8 cellular contexts compared by ENCODE assay signal in the genomic region with DNA sequence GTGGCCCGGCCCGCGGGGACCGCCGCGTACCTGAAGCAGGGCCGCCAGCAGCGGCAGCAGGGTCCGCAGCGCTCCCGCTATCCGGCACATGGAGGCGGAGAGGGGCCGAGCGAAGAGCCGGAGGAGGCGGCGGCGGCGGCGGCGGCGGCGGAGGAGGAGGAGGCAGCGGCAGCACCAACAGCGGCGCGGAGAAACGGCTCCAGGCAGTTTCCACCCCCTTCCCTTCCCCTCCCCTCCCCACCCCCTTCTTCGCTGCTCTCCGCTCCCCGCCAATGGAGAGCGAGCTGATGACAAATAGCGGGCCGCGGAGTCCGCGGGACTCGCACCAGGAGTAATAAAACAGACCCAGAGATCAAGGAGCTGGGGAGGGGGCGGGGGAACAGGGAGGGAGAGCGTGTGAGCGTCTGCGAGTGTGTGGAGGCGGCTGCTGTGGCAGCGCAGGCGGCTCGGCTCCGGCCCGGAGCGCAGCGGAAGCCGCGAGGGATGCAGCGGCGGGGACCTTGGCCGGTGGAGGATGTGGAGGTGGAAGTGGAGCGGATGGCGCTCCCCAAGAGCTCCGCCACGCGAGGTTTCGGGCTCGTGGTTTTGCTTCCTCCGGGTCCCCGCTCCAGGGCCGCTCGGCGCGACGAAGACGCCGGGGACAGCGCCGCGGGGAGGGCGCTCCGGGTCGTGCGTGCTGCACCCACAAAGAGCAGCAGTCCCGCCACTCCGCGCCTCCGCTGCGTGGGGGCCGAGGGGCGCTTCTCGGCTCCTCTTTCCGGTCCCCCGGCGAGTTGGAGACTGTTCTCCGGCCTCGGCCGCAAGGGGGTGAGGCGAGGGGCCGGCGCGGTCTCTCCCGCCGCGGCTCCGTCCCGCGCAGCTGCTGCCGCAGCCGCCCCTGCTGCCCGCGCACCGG. TPM values are rescaled to one million over a fixed set of nuclear protein-coding genes. Genes with fewer than 3 reads are reported as not detected.
DNase-seq lines count a peak whose midpoint lies in the region; ATAC-seq and TF ChIP-seq lines count a peak whose summit lies in the region.

Gene CDH2, minus strand, starts transcription at position 198 of the 895 bp plus-strand sequence. Its CDS starts 108 bp downstream, at position 90.

- peak within 1 kb of the TSS; percentile 81 for H3K4me3 ChIP-seq in fibroblast of the aortic adventitia (ENCODE audit: low read depth, low read length)
- no peak within 1 kb of the TSS for H3K4me3 ChIP-seq in naive thymus-derived CD4-positive, alpha-beta T cell (ENCODE audit: low read length)
- H3K4me3 ChIP-seq in aorta (ENCODE audit: low read length in 2 of 2) = peak within 1 kb of the TSS; percentile 64 to 81

- H3K4me1 ChIP-seq in naive thymus-derived CD4-positive, alpha-beta T cell (ENCODE audit: control insufficient read depth in 2 of 2, insufficient read depth in 2 of 2, low read length in 2 of 2) = no peaks in the 10 kb centered on the region
- no peaks in the 10 kb centered on the region for H3K4me1 ChIP-seq in aorta (ENCODE audit: control insufficient read depth in 1 of 2, insufficient read depth in 2 of 2, low read length in 2 of 2)

- H3K27ac Mint-ChIP-seq in activated CD8-positive, alpha-beta T cell treated with anti-CD3 and anti-CD28 coated beads, Interleukin-2, amount 10 ng/mL, durations not matched to agents 7 days and 5 days = peak within 1 kb of the TSS; percentile 70
- peak within 1 kb of the TSS in 1 of 9 donors; percentile 45 for H3K27ac Mint-ChIP-seq in naive thymus-derived CD4-positive, alpha-beta T cell

- POLR2A ChIA-PET in activated CD8-positive, alpha-beta T cell treated with anti-CD3 and anti-CD28 coated beads, Interleukin-2, amount 10 ng/mL, durations not matched to agents 7 days and 5 days (lab: Charles Lee) = no interaction called here
- POLR2A ChIA-PET in naive thymus-derived CD4-positive, alpha-beta T cell (lab: Charles Lee) = no interaction called here

- CTCF ChIA-PET in activated CD8-positive, alpha-beta T cell treated with anti-CD3 and anti-CD28 coated beads, Interleukin-2, amount 10 ng/mL, durations not matched to agents 7 days and 5 days (lab: Charles Lee) = no interaction called here
- CTCF ChIA-PET in naive thymus-derived CD4-positive, alpha-beta T cell (lab: Charles Lee) = no interaction called here

- whole genome bisulfite sequencing in aorta, 2 donors = 0% methylated on average over 44 to 108 of the region's 108 CpGs

- ATAC-seq in GM18498 (IDR thresholded peaks at IDR 0.05; ENCODE audit: unreplicated experiment) (peak; percentile 42), aorta (ENCODE audit: low FRiP score) (peak; percentile 64), HG02973 (IDR thresholded peaks at IDR 0.05; ENCODE audit: unreplicated experiment) (no peak)
- peak; percentile 59 for ATAC-seq in activated CD8-positive, alpha-beta T cell treated with anti-CD3 and anti-CD28 coated beads, Interleukin-2, amount 10 ng/mL, durations not matched to agents 7 days and 5 days
- ATAC-seq in naive thymus-derived CD4-positive, alpha-beta T cell = peak; percentile 44

- no peak within 1 kb of the TSS for H3K27ac ChIP-seq in naive thymus-derived CD4-positive, alpha-beta T cell (ENCODE audit: low read depth, low read length)
- peak within 1 kb of the TSS; percentile 53 to 83 for H3K27ac ChIP-seq in aorta (ENCODE audit: low read depth in 1 of 2, low read length in 2 of 2)

- no peaks in the 10 kb centered on the region for H3K9me3 Mint-ChIP-seq in activated CD8-positive, alpha-beta T cell treated with anti-CD3 and anti-CD28 coated beads, Interleukin-2, amount 10 ng/mL, durations not matched to agents 7 days and 5 days (ENCODE audit: insufficient read depth)
- H3K9me3 Mint-ChIP-seq in naive thymus-derived CD4-positive, alpha-beta T cell = peaks cover 0 to 17% (median 4%) of the 10 kb centered on the region in 11 donors

- peak within 1 kb of the TSS; percentile 35 for H3K4me3 Mint-ChIP-seq in activated CD8-positive, alpha-beta T cell treated with anti-CD3 and anti-CD28 coated beads, Interleukin-2, amount 10 ng/mL, durations not matched to agents 7 days and 5 days
- peak within 1 kb of the TSS; percentile 54 to 85 (median 80) for H3K4me3 Mint-ChIP-seq in naive thymus-derived CD4-positive, alpha-beta T cell

- H3K27me3 Mint-ChIP-seq in activated CD8-positive, alpha-beta T cell treated with anti-CD3 and anti-CD28 coated beads, Interleukin-2, amount 10 ng/mL, durations not matched to agents 7 days and 5 days (ENCODE audit: low read depth) = peaks cover 39% of the 10 kb centered on the region
- peaks cover 46 to 58% (median 54%) of the 10 kb centered on the region in 5 donors for H3K27me3 Mint-ChIP-seq in naive thymus-derived CD4-positive, alpha-beta T cell

- peaks cover 7% of the 10 kb centered on the region for H3K36me3 Mint-ChIP-seq in activated CD8-positive, alpha-beta T cell treated with anti-CD3 and anti-CD28 coated beads, Interleukin-2, amount 10 ng/mL, durations not matched to agents 7 days and 5 days (ENCODE audit: low read depth)
- H3K36me3 Mint-ChIP-seq in naive thymus-derived CD4-positive, alpha-beta T cell = peaks cover 0 to 10% (median 4%) of the 10 kb centered on the region in 5 donors

- H3K4me1 Mint-ChIP-seq in activated CD8-positive, alpha-beta T cell treated with anti-CD3 and anti-CD28 coated beads, Interleukin-2, amount 10 ng/mL, durations not matched to agents 7 days and 5 days (ENCODE audit: low read depth) = peaks cover 15% of the 10 kb centered on the region
- H3K4me1 Mint-ChIP-seq in naive thymus-derived CD4-positive, alpha-beta T cell = peaks cover 5 to 28% (median 22%) of the 10 kb centered on the region in 7 donors

- no peaks in the 10 kb centered on the region for H3K36me3 ChIP-seq in naive thymus-derived CD4-positive, alpha-beta T cell (ENCODE audit: control insufficient read depth in 2 of 3, insufficient read depth in 3 of 3, low read length in 3 of 3)
- no peaks in the 10 kb centered on the region for H3K36me3 ChIP-seq in aorta (ENCODE audit: control insufficient read depth in 1 of 2, insufficient read depth in 2 of 2, low read length in 1 of 2)

- peak; percentile 86 for DNase-seq in A172 (ENCODE audit: low spot score)
- peak; percentile 79 to 83 for DNase-seq in NCI-H1930 (lab: John Stamatoyannopoulos, UW)
- peak; percentile 39 for DNase-seq in activated CD8-positive, alpha-beta T cell treated with anti-CD3 and anti-CD28 coated beads, Interleukin-2, amount 10 ng/mL, durations not matched to agents 7 days and 5 days
- DNase-seq in fibroblast of the aortic adventitia (ENCODE audit: low read depth) = peak; percentile 85
- DNase-seq in naive thymus-derived CD4-positive, alpha-beta T cell = peak in 1 of 9 donors; percentile 31
- DNase-seq in aorta = peak; percentile 69 to 77

- peaks cover 4% of the 10 kb centered on the region in 2 donors for H3K27me3 ChIP-seq in naive thymus-derived CD4-positive, alpha-beta T cell (ENCODE audit: control insufficient read depth in 2 of 2, insufficient read depth in 2 of 2, low read length in 2 of 2)
- H3K27me3 ChIP-seq in aorta (ENCODE audit: control insufficient read depth in 1 of 2, insufficient read depth in 2 of 2, low read length in 1 of 2) = no peaks in the 10 kb centered on the region

- intact Hi-C loops in naive thymus-derived CD4-positive, alpha-beta T cell (cut with micrococcal nuclease) = no loop called here
- intact Hi-C loops in aorta (cut with DNase I) = loop anchor here in 1 of 2 donors (2.0 kb wide), 1 partner anchor 172 kb away; no protein-coding TSS in a partner anchor

- H3K9me3 ChIP-seq in naive thymus-derived CD4-positive, alpha-beta T cell (ENCODE audit: control insufficient read depth in 2 of 3, low read length in 3 of 3) = no peaks in the 10 kb centered on the region
- no peaks in the 10 kb centered on the region for H3K9me3 ChIP-seq in aorta (ENCODE audit: control insufficient read depth, low read length)

- peak; percentile 19 for TF ChIP-seq CTCF in fibroblast of the aortic adventitia (IDR thresholded peaks at IDR 0.05; ENCODE audit: insufficient read depth, low read length)

RNA-seq across cellular contexts. Expression of gene CDH2, which starts in this region (rescaled TPM):
- 254 and 285 TPM in 2 replicates for total RNA-seq in A172 (2014; rRNA removed; shearing (Covaris generic))
- under 1 TPM; 0.11 to 0.21 TPM for total RNA-seq in activated CD8-positive, alpha-beta T cell treated with anti-CD3 and anti-CD28 coated beads, Interleukin-2, amount 10 ng/mL, durations not matched to agents 7 days and 5 days
- total RNA-seq in fibroblast of the aortic adventitia (ENCODE audit: low replicate concordance) (38.3 and 64.1 TPM in 2 replicates), aorta (10 to 100 TPM in 1 of 2 donors, 1 to 10 TPM in 1; 6.9 to 10.1 TPM)
- under 1 TPM in 3 of 5 experiments, not detected in 2; 0.15 to 0.27 (median 0.19) TPM for total RNA-seq in naive thymus-derived CD4-positive, alpha-beta T cell
- under 1 TPM; 0.05 to 0.45 TPM for polyA plus RNA-seq in naive thymus-derived CD4-positive, alpha-beta T cell
- 10 to 100 TPM; 12.6 to 13.9 TPM for polyA plus RNA-seq in aorta

Comparison
In these comparisons a context has a peak if more than half of its experiments do, and no peak if none do; other contexts are left out.
1. RNA of gene CDH2 (total RNA-seq): 254 to 285 TPM in A172, 38.3 to 64.1 TPM in fibroblast of the aortic adventitia and 6.9 to 10.1 TPM in aorta; 0.11 to 0.21 TPM in activated CD8-positive, alpha-beta T cell treated with anti-CD3 and anti-CD28 coated beads, Interleukin-2, amount 10 ng/mL, durations not matched to agents 7 days and 5 days and 0.15 to 0.27 TPM in naive thymus-derived CD4-positive, alpha-beta T cell; every median in the first group is over 4 times any median in the second.
2. RNA of gene CDH2 (polyA plus RNA-seq): 12.6 to 13.9 TPM in aorta; 0.05 to 0.45 TPM in naive thymus-derived CD4-positive, alpha-beta T cell; every median in the first group is over 4 times any median in the second.
3. Peak in DNase-seq and ATAC-seq in activated CD8-positive, alpha-beta T cell treated with anti-CD3 and anti-CD28 coated beads, Interleukin-2, amount 10 ng/mL, durations not matched to agents 7 days and 5 days; RNA of the gene not detected or under 1 TPM.
4. Peak in ATAC-seq in naive thymus-derived CD4-positive, alpha-beta T cell; RNA of the gene not detected or under 1 TPM.